18 cellular contexts compared by ENCODE assay signal in the genomic region with DNA sequence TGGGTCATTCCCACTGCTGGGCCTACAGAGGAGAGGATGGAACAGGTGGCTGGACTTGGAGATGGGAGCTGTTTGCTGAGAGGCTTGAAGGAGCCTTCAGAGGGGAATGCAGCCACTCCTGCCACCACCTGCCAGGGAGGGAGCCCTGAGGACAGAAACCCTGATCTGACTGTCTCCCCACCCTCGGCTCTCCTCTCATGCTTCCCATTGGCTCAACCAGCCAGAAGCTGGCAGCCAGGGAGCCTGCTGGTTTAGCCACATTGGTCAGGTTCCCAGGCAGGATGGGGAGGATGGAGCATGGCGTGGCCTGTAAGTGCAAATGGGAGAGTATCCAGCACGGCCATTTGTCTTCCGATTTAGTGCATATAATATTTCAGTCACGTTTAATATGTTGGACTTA. TPM values are rescaled to one million over a fixed set of nuclear protein-coding genes. Genes with fewer than 3 reads are reported as not detected.
A peak's percentile ranks its signal among the peaks of the same experiment; 100 is the strongest.
DNase-seq lines count a peak whose midpoint lies in the region; ATAC-seq and TF ChIP-seq lines count a peak whose summit lies in the region.
"Had no signal": no experiment of that assay in that cellular context is flagged by ENCODE, and none has a peak within 500 bp of the region (broad histone marks: within the 10 kb centered on the region; RNA-seq: fewer than 3 reads in every experiment).

No MANE protein-coding gene starts in this region.

- no peaks in the 10 kb centered on the region for H3K36me3 ChIP-seq in HCT116 (ENCODE audit: control insufficient read depth in 1 of 2, insufficient read depth in 2 of 2, low read length in 2 of 2)
- no peaks in the 10 kb centered on the region for H3K36me3 ChIP-seq in esophagus muscularis mucosa
- H3K36me3 ChIP-seq: SJSA1 had no signal

- no peak for TF ChIP-seq CTCF in HCT116 (IDR thresholded peaks at IDR 0.05 in 2 of 3, conservative IDR thresholded peaks at IDR 0.05 in 1 of 3; ENCODE audit: borderline replicate concordance in 1 of 3, insufficient read depth in 1 of 3, low read depth in 2 of 3, low read length in 2 of 3)
- TF ChIP-seq CTCF in esophagus muscularis mucosa (IDR thresholded peaks at IDR 0.05): no peak
- no peak for TF ChIP-seq CTCF in GM10266 (IDR thresholded peaks at IDR 0.05; ENCODE audit: control insufficient read depth, insufficient read depth, low read depth, missing control alignments)

- H3K4me3 ChIP-seq in HCT116 (replicated peaks in 1 of 2; ENCODE audit: low read depth in 1 of 2, low read length in 2 of 2) (no peak overlapping the region), esophagus muscularis mucosa (no peak overlapping the region)
- H3K4me3 ChIP-seq: A549, SJSA1 had no signal

- H3K9me2 ChIP-seq in HCT116 (ENCODE audit: insufficient read depth): no peaks in the 10 kb centered on the region

- no peak overlapping the region for H2AFZ ChIP-seq in HCT116 (ENCODE audit: low read depth, low read length, poor library complexity, severe bottlenecking)

- peak; percentile 44; the same call in 1 of the 2 replicates for ATAC-seq in HCT116
- ATAC-seq: A549 had no signal

- POLR2A ChIA-PET in HCT116 (lab: Charles Lee): no interaction called here

- H3K27ac ChIP-seq in HCT116 (ENCODE audit: low read depth, low read length) (no peak overlapping the region), esophagus muscularis mucosa (replicated peaks in 1 of 4) (no peak overlapping the region)
- H3K27ac ChIP-seq: A549, C4-2B, KMS-11, SJSA1 had no signal

- no peak overlapping the region for H3K9ac ChIP-seq in HCT116 (ENCODE audit: low read length)
- H3K9ac ChIP-seq: KMS-11 had no signal

- TF ChIP-seq EP300 in esophagus muscularis mucosa (IDR thresholded peaks at IDR 0.05): no peak

- H3K27me3 ChIP-seq in HCT116 (ENCODE audit: insufficient read depth, low read length) (peaks cover 15% of the 10 kb centered on the region; the same call in 1 of the 2 replicates), esophagus muscularis mucosa (peaks cover 0 to 29% (median 0%) of the 10 kb centered on the region in 4 donors)

- 76% methylated on average over 5 of the region's 5 CpGs for WGBS in esophagus muscularis mucosa

- DNase-seq in activated CD8-positive, alpha-beta memory T cell treated with anti-CD3 and anti-CD28 coated beads for 24 hours: peak; percentile 37
- DNase-seq in activated CD8-positive, alpha-beta memory T cell treated with anti-CD3 and anti-CD28 coated beads, Interleukin-2, amount 50 U/mL, for 4 hours: no peak
- DNase-seq in HCT116 (ENCODE audit: low read depth, low spot score) (no peak), esophagus muscularis mucosa (ENCODE audit: extremely low spot score) (peak; percentile 89), ureter (ENCODE audit: low spot score) (peak; percentile 23), dedifferentiated amniotic fluid mesenchymal stem cell (ENCODE audit: extremely low spot score) (no peak), amniotic stem cell (lab: John Stamatoyannopoulos, UW) (no peak), GM10266 (ENCODE audit: extremely low spot score) (no peak)
- DNase-seq: DMS 273 treated with DMSO at 0.1 percent for 48 hours, EL, NCI-H1436, NCI-H2171, NCI-H524 treated with DMSO at 0.1 percent for 48 hours had no signal

- H3K4me1 ChIP-seq in HCT116 (ENCODE audit: control insufficient read depth in 1 of 2, insufficient read depth in 2 of 2, low read length in 2 of 2) (peaks cover 0 to 2% of the 10 kb centered on the region in 2 experiments; a peak in 2 of 4 replicates), esophagus muscularis mucosa (peaks cover 0 to 1% (median 0%) of the 10 kb centered on the region in 4 donors)
- H3K4me1 ChIP-seq: A549, SJSA1 had no signal

- no peaks in the 10 kb centered on the region for H3K9me3 ChIP-seq in HCT116 (ENCODE audit: control insufficient read depth in 1 of 2, insufficient read depth in 1 of 2, low read depth in 1 of 2, low read length in 2 of 2)
- H3K9me3 ChIP-seq in esophagus muscularis mucosa: no peaks in the 10 kb centered on the region
- H3K9me3 ChIP-seq: A549, SJSA1 had no signal

- TF ChIP-seq RAD21 in HCT116 (IDR thresholded peaks at IDR 0.05; ENCODE audit: low read depth): no peak

- BruUV-seq in HCT116 (replicated peaks; lab: Mats Ljungman, UMichigan): no TSS peak

- H4K20me1 ChIP-seq in HCT116 (ENCODE audit: insufficient read depth): no peaks in the 10 kb centered on the region

- CTCF ChIA-PET in HCT116 (lab: Charles Lee): no interaction called here

- intact Hi-C loops in HCT116 (cut with micrococcal nuclease) (no loop called here), esophagus muscularis mucosa (cut with DNase I) (no loop called here)

- TF ChIP-seq POLR2A in HCT116 (IDR thresholded peaks at IDR 0.05; ENCODE audit: borderline replicate concordance, extremely low read depth, insufficient read depth, insufficient read length) (no peak), esophagus muscularis mucosa (IDR thresholded peaks at IDR 0.05; ENCODE audit: low read depth) (no peak)

- H3K79me2 ChIP-seq in HCT116 (ENCODE audit: insufficient read depth, low read length): no peaks in the 10 kb centered on the region

- RAD21 ChIA-PET in HCT116 (lab: Charles Lee; ENCODE audit: low non-redundant PET in 1 of 2, low total read pairs in 2 of 2, uncharacterized antibody in 2 of 2, unreplicated experiment in 2 of 2): no interaction called here

- H3K4me2 ChIP-seq in HCT116 (ENCODE audit: low read length): no peak overlapping the region
- H3K4me2 ChIP-seq: A549, KMS-11 had no signal

TF ChIP-seq in HCT116, 20 proteins besides CTCF, POLR2A, EP300 and RAD21 (continues in another document):
- TF ChIP-seq FOSL1 (IDR thresholded peaks at IDR 0.05; ENCODE audit: low read depth) (no peak), ZFX (IDR thresholded peaks at IDR 0.05) (no peak), EGR1 (IDR thresholded peaks at IDR 0.05; ENCODE audit: low read depth) (no peak), JUND (IDR thresholded peaks at IDR 0.05) (no peak), TCF7L2 (IDR thresholded peaks at IDR 0.05; ENCODE audit: borderline replicate concordance, extremely low read depth, insufficient read depth, insufficient read length) (no peak), POLR2AphosphoS5 (IDR thresholded peaks at IDR 0.05; ENCODE audit: low read depth, low read length) (no peak), CBX3 (IDR thresholded peaks at IDR 0.05; ENCODE audit: low read depth) (no peak), ZNF274 (IDR thresholded peaks at IDR 0.05; ENCODE audit: low read depth, low read length) (no peak), YY1 (IDR thresholded peaks at IDR 0.05; ENCODE audit: extremely low read depth, insufficient replicate concordance, low read depth, low read length) (no peak), SRF (IDR thresholded peaks at IDR 0.05; ENCODE audit: low read depth) (no peak), SIN3A (IDR thresholded peaks at IDR 0.05; ENCODE audit: low read depth) (no peak), ELF1 (IDR thresholded peaks at IDR 0.05; ENCODE audit: borderline replicate concordance, low read depth) (no peak)
- TF ChIP-seq, protein P1, sequence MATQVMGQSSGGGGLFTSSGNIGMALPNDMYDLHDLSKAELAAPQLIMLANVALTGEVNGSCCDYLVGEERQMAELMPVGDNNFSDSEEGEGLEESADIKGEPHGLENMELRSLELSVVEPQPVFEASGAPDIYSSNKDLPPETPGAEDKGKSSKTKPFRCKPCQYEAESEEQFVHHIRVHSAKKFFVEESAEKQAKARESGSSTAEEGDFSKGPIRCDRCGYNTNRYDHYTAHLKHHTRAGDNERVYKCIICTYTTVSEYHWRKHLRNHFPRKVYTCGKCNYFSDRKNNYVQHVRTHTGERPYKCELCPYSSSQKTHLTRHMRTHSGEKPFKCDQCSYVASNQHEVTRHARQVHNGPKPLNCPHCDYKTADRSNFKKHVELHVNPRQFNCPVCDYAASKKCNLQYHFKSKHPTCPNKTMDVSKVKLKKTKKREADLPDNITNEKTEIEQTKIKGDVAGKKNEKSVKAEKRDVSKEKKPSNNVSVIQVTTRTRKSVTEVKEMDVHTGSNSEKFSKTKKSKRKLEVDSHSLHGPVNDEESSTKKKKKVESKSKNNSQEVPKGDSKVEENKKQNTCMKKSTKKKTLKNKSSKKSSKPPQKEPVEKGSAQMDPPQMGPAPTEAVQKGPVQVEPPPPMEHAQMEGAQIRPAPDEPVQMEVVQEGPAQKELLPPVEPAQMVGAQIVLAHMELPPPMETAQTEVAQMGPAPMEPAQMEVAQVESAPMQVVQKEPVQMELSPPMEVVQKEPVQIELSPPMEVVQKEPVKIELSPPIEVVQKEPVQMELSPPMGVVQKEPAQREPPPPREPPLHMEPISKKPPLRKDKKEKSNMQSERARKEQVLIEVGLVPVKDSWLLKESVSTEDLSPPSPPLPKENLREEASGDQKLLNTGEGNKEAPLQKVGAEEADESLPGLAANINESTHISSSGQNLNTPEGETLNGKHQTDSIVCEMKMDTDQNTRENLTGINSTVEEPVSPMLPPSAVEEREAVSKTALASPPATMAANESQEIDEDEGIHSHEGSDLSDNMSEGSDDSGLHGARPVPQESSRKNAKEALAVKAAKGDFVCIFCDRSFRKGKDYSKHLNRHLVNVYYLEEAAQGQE (IDR thresholded peaks at IDR 0.05; ENCODE audit: low read depth): no peak
- TF ChIP-seq, protein P2, sequence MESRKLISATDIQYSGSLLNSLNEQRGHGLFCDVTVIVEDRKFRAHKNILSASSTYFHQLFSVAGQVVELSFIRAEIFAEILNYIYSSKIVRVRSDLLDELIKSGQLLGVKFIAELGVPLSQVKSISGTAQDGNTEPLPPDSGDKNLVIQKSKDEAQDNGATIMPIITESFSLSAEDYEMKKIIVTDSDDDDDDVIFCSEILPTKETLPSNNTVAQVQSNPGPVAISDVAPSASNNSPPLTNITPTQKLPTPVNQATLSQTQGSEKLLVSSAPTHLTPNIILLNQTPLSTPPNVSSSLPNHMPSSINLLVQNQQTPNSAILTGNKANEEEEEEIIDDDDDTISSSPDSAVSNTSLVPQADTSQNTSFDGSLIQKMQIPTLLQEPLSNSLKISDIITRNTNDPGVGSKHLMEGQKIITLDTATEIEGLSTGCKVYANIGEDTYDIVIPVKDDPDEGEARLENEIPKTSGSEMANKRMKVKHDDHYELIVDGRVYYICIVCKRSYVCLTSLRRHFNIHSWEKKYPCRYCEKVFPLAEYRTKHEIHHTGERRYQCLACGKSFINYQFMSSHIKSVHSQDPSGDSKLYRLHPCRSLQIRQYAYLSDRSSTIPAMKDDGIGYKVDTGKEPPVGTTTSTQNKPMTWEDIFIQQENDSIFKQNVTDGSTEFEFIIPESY (IDR thresholded peaks at IDR 0.05; ENCODE audit: extremely low read depth, insufficient replicate concordance, low read length): no peak
- TF ChIP-seq, protein P3, sequence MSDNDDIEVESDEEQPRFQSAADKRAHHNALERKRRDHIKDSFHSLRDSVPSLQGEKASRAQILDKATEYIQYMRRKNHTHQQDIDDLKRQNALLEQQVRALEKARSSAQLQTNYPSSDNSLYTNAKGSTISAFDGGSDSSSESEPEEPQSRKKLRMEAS (IDR thresholded peaks at IDR 0.05): no peak

RNA-seq across cellular contexts. Expression of a gene that starts 12.8 kb away (rescaled TPM):
- total RNA-seq in HCT116 (2021; ENCODE audit: unreplicated experiment) (0.22 TPM), esophagus muscularis mucosa (1 to 10 TPM; 1.1 to 9.3 (median 1.2) TPM), ureter (2.2 TPM)
- polyA plus RNA-seq in HCT116 (2012): not detected in 2 replicates
- total RNA-seq: M059J, SJSA1 had no signal
- polyA plus RNA-seq: A549 had no signal

RNA-seq across cellular contexts. Expression of a gene that starts 45.5 kb away (rescaled TPM):
- total RNA-seq in HCT116 (2021; ENCODE audit: unreplicated experiment) (not detected), esophagus muscularis mucosa (not detected), ureter (not detected)
- not detected in 2 replicates for polyA plus RNA-seq in HCT116 (2012)
- total RNA-seq: M059J, SJSA1 had no signal
- polyA plus RNA-seq: A549 had no signal

Comparison
In these comparisons a context has a peak if more than half of its experiments do, and no peak if none do; other contexts are left out.
1. DNase-seq: peak in activated CD8-positive, alpha-beta memory T cell treated with anti-CD3 and anti-CD28 coated beads for 24 hours (single experiment), esophagus muscularis mucosa (single experiment) and ureter (single experiment); none in activated CD8-positive, alpha-beta memory T cell treated with anti-CD3 and anti-CD28 coated beads, Interleukin-2, amount 50 U/mL, for 4 hours (single experiment), HCT116 (single experiment), dedifferentiated amniotic fluid mesenchymal stem cell (single experiment), amniotic stem cell (single experiment) and GM10266 (single experiment).